27 cellular contexts compared by ENCODE assay signal in genomic region chr12:31479516-31480210, GRCh38.
DNase-seq lines count a peak whose midpoint lies in the region; ATAC-seq and TF ChIP-seq lines count a peak whose summit lies in the region.
"Had no signal": no experiment of that assay in that cellular context is flagged by ENCODE, and none has a peak within 500 bp of the region (broad histone marks: within the 10 kb centered on the region; RNA-seq: fewer than 3 reads in every experiment).

No MANE protein-coding gene starts in this region.

- DNase-seq in cardiac muscle cell (ENCODE audit: low read depth in 1 of 2, low spot score in 1 of 2): no peak
- no peak for DNase-seq in left cardiac atrium
- no peak for DNase-seq in WTC11 (ENCODE audit: low spot score)
- no peak for DNase-seq in Ammon's horn (ENCODE audit: low spot score)
- no peak for DNase-seq in tibial nerve (ENCODE audit: low spot score in 2 of 2)
- no peak for DNase-seq in cerebellar cortex (ENCODE audit: low spot score)
- DNase-seq: activated CD4-positive, CD25-positive, alpha-beta regulatory T cell treated with anti-CD3 and anti-CD28 coated beads, Interleukin-2, amount 50 U/mL, for 72 hours; activated CD8-positive, alpha-beta memory T cell treated with anti-CD3 and anti-CD28 coated beads for 24 hours; activated naive CD4-positive, alpha-beta T cell treated with anti-CD3 and anti-CD28 coated beads, Interleukin-2, amount 50 U/mL, for 16 hours; activated T-cell treated with anti-CD3 and anti-CD28 coated beads, Interleukin-2, amount 50 U/mL, for 72 hours; anterior cingulate cortex; C1 segment of cervical spinal cord; central memory CD4-positive, alpha-beta T cell; EL; foreskin keratinocyte; lower lobe of right lung; NCI-H1694 treated with DMSO at 0.1 percent for 48 hours; NCI-H2227 treated with DMSO at 0.1 percent for 48 hours; NCI-H82; retina; RPMI8226; stimulated activated CD4-positive, alpha-beta T cell treated with anti-CD3 and anti-CD28 coated beads, Interleukin-12 subunit alpha, Interleukin-12 subunit beta, amount 100 ng/mL, for 4 hours; T1000 had no signal

- no peak for ATAC-seq in left cardiac atrium
- ATAC-seq in HG03095 (IDR thresholded peaks at IDR 0.05; ENCODE audit: unreplicated experiment): peak; percentile 51
- no peak; the same call in 1 of the 2 replicates for ATAC-seq in WTC11
- ATAC-seq in GM18867 (IDR thresholded peaks at IDR 0.05; ENCODE audit: unreplicated experiment): no peak
- ATAC-seq: activated T-cell treated with anti-CD3 and anti-CD28 coated beads, Interleukin-2, amount 50 U/mL, for 72 hours; foreskin keratinocyte; lower lobe of right lung had no signal

- 83 to 89% methylated on average over 5 of the region's 5 CpGs for WGBS in tibial nerve, 2 donors

- no peaks in the 10 kb centered on the region for H3K27me3 Mint-ChIP-seq in WTC11 (ENCODE audit: low read depth)
- H3K27me3 Mint-ChIP-seq: IgD-negative memory B cell had no signal

- H3K27me3 ChIP-seq in cardiac muscle cell: no peaks in the 10 kb centered on the region
- no peaks in the 10 kb centered on the region for H3K27me3 ChIP-seq in tibial nerve
- H3K27me3 ChIP-seq: foreskin keratinocyte had no signal

- H3K4me3 ChIP-seq in cardiac muscle cell (no peak overlapping the region), tibial nerve (no peak overlapping the region)
- H3K4me3 ChIP-seq: lower lobe of right lung had no signal

- H3K9me3 Mint-ChIP-seq in WTC11: no peaks in the 10 kb centered on the region
- H3K9me3 Mint-ChIP-seq: activated T-cell treated with anti-CD3 and anti-CD28 coated beads, Interleukin-2, amount 50 U/mL, for 72 hours; IgD-negative memory B cell had no signal

- H3K4me1 Mint-ChIP-seq in WTC11: peaks cover 14% of the 10 kb centered on the region

- intact Hi-C loops in left cardiac atrium (cut with DNase I): no loop called here

- peaks cover 34% of the 10 kb centered on the region for H3K4me1 ChIP-seq in cardiac muscle cell (ENCODE audit: low read depth)
- H3K4me1 ChIP-seq in tibial nerve: peaks cover 0 to 6% (median 0%) of the 10 kb centered on the region in 4 donors
- H3K4me1 ChIP-seq: lower lobe of right lung had no signal

- POLR2A ChIA-PET in WTC11 (lab: Charles Lee): no interaction called here

- peaks cover 9% of the 10 kb centered on the region for H3K36me3 ChIP-seq in cardiac muscle cell
- peaks cover 0 to 23% (median 0%) of the 10 kb centered on the region in 3 donors for H3K36me3 ChIP-seq in tibial nerve
- H3K36me3 ChIP-seq: lower lobe of right lung had no signal

- H3K36me3 Mint-ChIP-seq in WTC11: no peaks in the 10 kb centered on the region

- H3K9me3 ChIP-seq in cardiac muscle cell (ENCODE audit: low read depth) (no peaks in the 10 kb centered on the region), tibial nerve (no peaks in the 10 kb centered on the region)
- H3K9me3 ChIP-seq: lower lobe of right lung had no signal

- TF ChIP-seq EP300 in tibial nerve (IDR thresholded peaks at IDR 0.05): no peak

- CTCF ChIA-PET in WTC11 (lab: Charles Lee): interaction anchor here (1.7 to 2.0 kb wide), 2 partner anchors 76 to 245 kb away, joined by 4 to 6 read pairs; no protein-coding TSS in a partner anchor

- H3K4me3 Mint-ChIP-seq in WTC11: no peak overlapping the region
- H3K4me3 Mint-ChIP-seq: activated T-cell treated with anti-CD3 and anti-CD28 coated beads, Interleukin-2, amount 50 U/mL, for 72 hours had no signal

- TF ChIP-seq CTCF in cardiac muscle cell (IDR thresholded peaks at IDR 0.05; ENCODE audit: low read depth, low read length) (no peak), WTC11 (IDR thresholded peaks at IDR 0.05) (no peak), tibial nerve (IDR thresholded peaks at IDR 0.05) (no peak)

- H3K27ac Mint-ChIP-seq in WTC11: peak overlapping the region; percentile 51
- H3K27ac Mint-ChIP-seq: activated T-cell treated with anti-CD3 and anti-CD28 coated beads, Interleukin-2, amount 50 U/mL, for 72 hours had no signal

- H3K27ac ChIP-seq in cardiac muscle cell (peak overlapping the region; percentile 77), tibial nerve (no peak overlapping the region)
- H3K27ac ChIP-seq: foreskin keratinocyte, HL-60, lower lobe of right lung had no signal

- no peak for TF ChIP-seq POLR2A in tibial nerve (IDR thresholded peaks at IDR 0.05)

TF ChIP-seq in WTC11, 78 proteins besides CTCF, POLR2A, EP300 and RAD21 (continues in another document):
- TF ChIP-seq TP53 (CRISPR knock-in tag; IDR thresholded peaks at IDR 0.05) (no peak), SP1 (CRISPR knock-in tag; conservative IDR thresholded peaks at IDR 0.05) (no peak), ZBTB43 (CRISPR knock-in tag; IDR thresholded peaks at IDR 0.05) (no peak), FOXP4 (CRISPR knock-in tag; IDR thresholded peaks at IDR 0.05) (no peak), CREB1 (CRISPR knock-in tag; IDR thresholded peaks at IDR 0.05) (no peak), ATF2 (CRISPR knock-in tag; IDR thresholded peaks at IDR 0.05; ENCODE audit: borderline replicate concordance, low read depth) (no peak), IRF2 (CRISPR knock-in tag; IDR thresholded peaks at IDR 0.05; ENCODE audit: borderline replicate concordance, low read depth) (no peak), MYBL2 (CRISPR knock-in tag; IDR thresholded peaks at IDR 0.05) (no peak), RORB (CRISPR knock-in tag; IDR thresholded peaks at IDR 0.05) (no peak), HMGXB4 (CRISPR knock-in tag; IDR thresholded peaks at IDR 0.05) (no peak), GABPB1 (CRISPR knock-in tag; IDR thresholded peaks at IDR 0.05) (no peak), E2F4 (CRISPR knock-in tag; IDR thresholded peaks at IDR 0.05; ENCODE audit: borderline replicate concordance, low read depth) (no peak), ESRRA (CRISPR knock-in tag; IDR thresholded peaks at IDR 0.05; ENCODE audit: borderline replicate concordance) (no peak), RELA (CRISPR knock-in tag; IDR thresholded peaks at IDR 0.05; ENCODE audit: borderline replicate concordance) (no peak)
